In genomic region chr2:38104598-38104997, GRCh38 we compare ENCODE assay signal across 29 cellular contexts. TPM values are rescaled to one million over a fixed set of nuclear protein-coding genes. Genes with fewer than 3 reads are reported as not detected.
"Had no signal": no experiment of that assay in that cellular context is flagged by ENCODE, and none has a peak within 500 bp of the region (broad histone marks: within the 10 kb centered on the region; RNA-seq: fewer than 3 reads in every experiment).

No MANE protein-coding gene starts in this region.

- H3K9me3 ChIP-seq: colonic mucosa, esophagus squamous epithelium, gastrocnemius medialis had no signal

- ATAC-seq: effector memory CD8-positive, alpha-beta T cell; esophagus mucosa; foreskin keratinocyte; gastrocnemius medialis; gastroesophageal sphincter; heart left ventricle; heart right ventricle had no signal

- H3K27me3 ChIP-seq: colonic mucosa, esophagus muscularis mucosa, esophagus squamous epithelium, foreskin keratinocyte, gastroesophageal sphincter, hepatocyte had no signal

- H3K4me3 ChIP-seq: colonic mucosa, coronary artery, dorsolateral prefrontal cortex, esophagus muscularis mucosa, esophagus squamous epithelium, gastrocnemius medialis, gastroesophageal sphincter, heart left ventricle, heart right ventricle, hepatocyte had no signal

- H3K9me3 Mint-ChIP-seq: dendritic cell treated with granulocyte-macrophage colony-stimulating factor and Interleukin-4, amounts not matched to agents 40 ng/mL and 50 ng/mL, for 4 days; effector memory CD8-positive, alpha-beta T cell had no signal

- H3K27ac ChIP-seq: colonic mucosa, coronary artery, dorsolateral prefrontal cortex, epithelial cell of prostate, esophagus muscularis mucosa, esophagus squamous epithelium, foreskin keratinocyte, gastrocnemius medialis, gastroesophageal sphincter, hepatocyte had no signal

- H3K36me3 ChIP-seq: colonic mucosa, esophagus muscularis mucosa, esophagus squamous epithelium, gastrocnemius medialis, gastroesophageal sphincter, heart left ventricle, heart right ventricle had no signal

- H3K4me1 ChIP-seq: colonic mucosa, gastrocnemius medialis had no signal

- H3K79me2 ChIP-seq: hepatocyte had no signal

- DNase-seq: colonic mucosa; cortex of kidney; dermis blood vessel endothelial cell; dorsolateral prefrontal cortex; effector CD4-positive, alpha-beta T cell; effector CD8-positive, alpha-beta T cell; effector memory CD4-positive, alpha-beta T cell; effector memory CD8-positive, alpha-beta T cell; endodermal cell; erythroblast; esophagus squamous epithelium; foreskin fibroblast; foreskin keratinocyte; foreskin melanocyte; gastrocnemius medialis; glutamatergic neuron; head of caudate nucleus; heart left ventricle; heart right ventricle had no signal

- FAIRE-seq: colon, endometrium, endothelial cell of umbilical vein had no signal

- H3K4me3 Mint-ChIP-seq: dendritic cell treated with granulocyte-macrophage colony-stimulating factor and Interleukin-4, amounts not matched to agents 40 ng/mL and 50 ng/mL, for 4 days; effector memory CD8-positive, alpha-beta T cell; endodermal cell had no signal

- H3K27ac Mint-ChIP-seq: effector memory CD8-positive, alpha-beta T cell; endodermal cell had no signal

- H3K4me2 ChIP-seq: hepatocyte had no signal

- H2AFZ ChIP-seq: hepatocyte had no signal

RNA-seq across cellular contexts. Expression of gene CYP1B1, which starts 28.6 kb away (rescaled TPM):
- total RNA-seq: endothelial cell of umbilical vein had no signal
